In genomic region chr3:65196663-65197062, GRCh38 we compare ENCODE assay signal across 15 cellular contexts.
"Had no signal": no experiment of that assay in that cellular context is flagged by ENCODE, and none has a peak within 500 bp of the region (broad histone marks: within the 10 kb centered on the region; RNA-seq: fewer than 3 reads in every experiment).

No MANE protein-coding gene starts in this region.

- H3K9me3 ChIP-seq: breast epithelium, esophagus muscularis mucosa, stomach, thoracic aorta, vagina had no signal

- H3K27ac ChIP-seq: breast epithelium, dorsolateral prefrontal cortex, esophagus muscularis mucosa, neural progenitor cell, parathyroid adenoma, skin epidermis, stomach, thoracic aorta, vagina had no signal

- H3K4me1 ChIP-seq: breast epithelium, esophagus muscularis mucosa, stomach had no signal

- H3K27me3 ChIP-seq: breast epithelium, esophagus muscularis mucosa, neural progenitor cell, stomach, vagina had no signal

- DNase-seq: activated naive CD4-positive, alpha-beta T cell treated with anti-CD3 and anti-CD28 coated beads, Interleukin-2, amount 50 U/mL, for 16 hours; amniotic stem cell; dorsolateral prefrontal cortex; foreskin fibroblast; head of caudate nucleus; retina; stomach had no signal

- H3K36me3 ChIP-seq: breast epithelium, esophagus muscularis mucosa, neural progenitor cell, stomach, thoracic aorta, vagina had no signal

- H3K4me3 ChIP-seq: breast epithelium, dorsolateral prefrontal cortex, esophagus muscularis mucosa, neural progenitor cell, skin epidermis, stomach, thoracic aorta, vagina had no signal

- ATAC-seq: activated CD4-positive, CD25-positive, alpha-beta regulatory T cell treated with anti-CD3 and anti-CD28 coated beads, Interleukin-2, amount 50 U/mL, for 24 hours had no signal
